Comparison of ENCODE assay signal across 23 cellular contexts in genomic region chr1:159705251-159705910, GRCh38. TPM values are rescaled to one million over a fixed set of nuclear protein-coding genes. Genes with fewer than 3 reads are reported as not detected.
DNase-seq lines count a peak whose midpoint lies in the region; ATAC-seq and TF ChIP-seq lines count a peak whose summit lies in the region.
"Had no signal": no experiment of that assay in that cellular context is flagged by ENCODE, and none has a peak within 500 bp of the region (broad histone marks: within the 10 kb centered on the region; RNA-seq: fewer than 3 reads in every experiment).

No MANE protein-coding gene starts in this region.

- peak; percentile 98 for DNase-seq in SK-MEL-5 (ENCODE audit: low read depth, low spot score)
- no peak for DNase-seq in dorsolateral prefrontal cortex
- peak; percentile 82 for DNase-seq in left lobe of liver (ENCODE audit: low spot score)
- peak; percentile 25 for DNase-seq in putamen (ENCODE audit: low spot score)
- no peak for DNase-seq in NCI-H1048 (lab: John Stamatoyannopoulos, UW)
- no peak for DNase-seq in GM13976 (ENCODE audit: low spot score)
- DNase-seq: Caco-2; DMS53; Kasumi-1; NCI-H1417; NCI-H1930; NCI-H2171; NCI-H69; NK-92 treated with Interleukin-12 subunit alpha and Interleukin-12 subunit beta, amount 100 ng/mL, for 24 hours; RPMI8226; SIG-M5 had no signal

- intact Hi-C loops in dorsolateral prefrontal cortex (cut with DNase I) = loop anchor here in 1 of 2 donors (10.0 kb wide), 1 partner anchor 79 kb away; the partner anchor contains the start of gene DUSP23

- H3K27me3 ChIP-seq in dorsolateral prefrontal cortex = no peaks in the 10 kb centered on the region

- peak overlapping the region in 47 of 59 donors; percentile 5 to 84 (median 58) for H3K27ac ChIP-seq in dorsolateral prefrontal cortex

- H3K4me3 ChIP-seq in dorsolateral prefrontal cortex = no peak overlapping the region

- peak; percentile 90 for ATAC-seq in left lobe of liver
- ATAC-seq in HG03571 (IDR thresholded peaks at IDR 0.05; ENCODE audit: unreplicated experiment) = no peak
- ATAC-seq in HG02840 (IDR thresholded peaks at IDR 0.05; ENCODE audit: low FRiP score, unreplicated experiment) = no peak

- no peak for TF ChIP-seq CTCF in dorsolateral prefrontal cortex (IDR thresholded peaks at IDR 0.05 in 54 of 56, conservative IDR thresholded peaks at IDR 0.05 in 2 of 56; ENCODE audit: low read depth in 1 of 56, partially characterized antibody in 56 of 56)
- TF ChIP-seq CTCF in GM13976 (IDR thresholded peaks at IDR 0.05; ENCODE audit: borderline replicate concordance, control extremely low read depth, extremely low read depth, insufficient read depth, missing control alignments) = no peak

- in situ Hi-C loops in SK-MEL-5 (cut with HindIII; ENCODE audit: low pct_unique_long_range_greater_than_20kb, low sequenced_read_pairs) (no loop called here), GM13976 (cut with MboI; ENCODE audit: low sequenced_read_pairs, unreplicated experiment) (no loop called here)

RNA-seq across cellular contexts. Expression of gene CRP, which starts 9.0 kb away (rescaled TPM):
- total RNA-seq in SK-MEL-5 (2014; rRNA removed; shearing (Covaris generic)) = not detected in 2 replicates
- not detected in 2 replicates for polyA plus RNA-seq in SK-MEL-5 (2015; cell fraction: cytosol; rRNA removed)
- not detected in 2 replicates for polyA plus RNA-seq in SK-MEL-5 (2015; cell fraction: nucleus; rRNA removed)
- total RNA-seq in dorsolateral prefrontal cortex (under 1 TPM in 1 of 120 experiments, not detected in 119; 0.80 TPM), left lobe of liver (3,370 TPM)
- total RNA-seq: Caco-2, H4, HT1080, OCI-LY7 had no signal
- polyA plus RNA-seq: CD14-positive monocyte, IgD-negative memory B cell had no signal

Comparison
In these comparisons a context has a peak if more than half of its experiments do, and no peak if none do; other contexts are left out.
1. DNase-seq: peak in SK-MEL-5 (single experiment), left lobe of liver (single experiment) and putamen (single experiment); none in dorsolateral prefrontal cortex (0 of 10), NCI-H1048 (single experiment) and GM13976 (single experiment).
2. RNA of gene CRP, which starts 9.0 kb away (total RNA-seq): 3,370 TPM in left lobe of liver (single experiment); not detected in SK-MEL-5 and 0.80 TPM in dorsolateral prefrontal cortex; every median in the first group is over 1,000 times any median in the second.